ENCODE assay signal across 7 cellular contexts in the genomic region with DNA sequence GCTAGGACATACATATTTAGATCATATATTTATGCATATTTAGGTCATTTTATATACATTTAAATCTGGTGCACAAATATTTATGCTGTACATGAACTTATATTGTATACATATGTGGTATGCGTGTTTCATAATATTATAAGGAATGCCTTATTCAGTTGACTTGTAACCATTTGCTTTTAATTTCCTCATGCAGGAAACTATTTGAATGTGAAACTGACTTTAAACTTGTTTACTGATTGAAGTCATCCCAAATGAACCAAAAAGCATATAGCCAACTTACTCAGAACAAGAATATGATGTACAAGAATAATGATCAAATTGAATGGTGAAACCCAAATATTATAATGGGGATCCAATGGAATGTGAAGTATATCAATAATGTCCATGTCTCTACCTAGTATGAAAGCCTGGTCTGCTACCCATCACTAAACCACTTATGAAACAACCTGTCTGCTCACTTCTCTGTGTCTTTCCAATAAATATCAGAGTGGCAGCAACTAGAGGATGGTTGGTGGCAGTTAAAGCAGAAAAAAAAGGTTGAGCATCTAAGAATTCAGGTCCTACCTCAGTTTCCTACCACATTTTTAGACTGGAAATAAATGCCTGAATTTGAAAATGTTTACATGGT. TPM values are rescaled to one million over a fixed set of nuclear protein-coding genes. Genes with fewer than 3 reads are reported as not detected.
DNase-seq lines count a peak whose midpoint lies in the region; ATAC-seq lines count a peak whose summit lies in the region.

No MANE protein-coding gene starts in this region.

- ATAC-seq in GM19351 (IDR thresholded peaks at IDR 0.05; ENCODE audit: unreplicated experiment) = peak; percentile 43
- ATAC-seq in HG02973 (IDR thresholded peaks at IDR 0.05; ENCODE audit: unreplicated experiment) = peak; percentile 42
- no peak for ATAC-seq in activated naive CD8-positive, alpha-beta T cell treated with anti-CD3 and anti-CD28 coated beads, Interleukin-2, amount 50 U/mL, for 24 hours
- ATAC-seq in stimulated activated memory B cell treated with anti-CD40 and anti-IgM and Interleukin-4, amounts not matched to agents 10 μg/mL and 1 μg/mL and 100 μg/mL, for 72 hours = peak; percentile 61

- peak overlapping the region; percentile 80 for H3K27ac Mint-ChIP-seq in activated naive CD8-positive, alpha-beta T cell treated with anti-CD3 and anti-CD28 coated beads, Interleukin-2, amount 50 U/mL, for 24 hours
- peak overlapping the region; percentile 84 for H3K27ac Mint-ChIP-seq in stimulated activated memory B cell treated with anti-CD40 and anti-IgM and Interleukin-4, amounts not matched to agents 10 μg/mL and 1 μg/mL and 100 μg/mL, for 72 hours

- no peaks in the 10 kb centered on the region for H3K9me3 Mint-ChIP-seq in activated naive CD8-positive, alpha-beta T cell treated with anti-CD3 and anti-CD28 coated beads, Interleukin-2, amount 50 U/mL, for 24 hours
- no peaks in the 10 kb centered on the region for H3K9me3 Mint-ChIP-seq in stimulated activated memory B cell treated with anti-CD40 and anti-IgM and Interleukin-4, amounts not matched to agents 10 μg/mL and 1 μg/mL and 100 μg/mL, for 72 hours

- no peaks in the 10 kb centered on the region for H3K27me3 Mint-ChIP-seq in activated naive CD8-positive, alpha-beta T cell treated with anti-CD3 and anti-CD28 coated beads, Interleukin-2, amount 50 U/mL, for 24 hours
- H3K27me3 Mint-ChIP-seq in stimulated activated memory B cell treated with anti-CD40 and anti-IgM and Interleukin-4, amounts not matched to agents 10 μg/mL and 1 μg/mL and 100 μg/mL, for 72 hours = no peaks in the 10 kb centered on the region

- H3K4me3 Mint-ChIP-seq in activated naive CD8-positive, alpha-beta T cell treated with anti-CD3 and anti-CD28 coated beads, Interleukin-2, amount 50 U/mL, for 24 hours = peak overlapping the region; percentile 69
- peak overlapping the region; percentile 75 for H3K4me3 Mint-ChIP-seq in stimulated activated memory B cell treated with anti-CD40 and anti-IgM and Interleukin-4, amounts not matched to agents 10 μg/mL and 1 μg/mL and 100 μg/mL, for 72 hours

- peaks cover 39% of the 10 kb centered on the region for H3K4me1 Mint-ChIP-seq in activated naive CD8-positive, alpha-beta T cell treated with anti-CD3 and anti-CD28 coated beads, Interleukin-2, amount 50 U/mL, for 24 hours
- H3K4me1 Mint-ChIP-seq in stimulated activated memory B cell treated with anti-CD40 and anti-IgM and Interleukin-4, amounts not matched to agents 10 μg/mL and 1 μg/mL and 100 μg/mL, for 72 hours = peaks cover 48% of the 10 kb centered on the region

- DNase-seq in activated naive CD8-positive, alpha-beta T cell treated with anti-CD3 and anti-CD28 coated beads, Interleukin-2, amount 50 U/mL, for 24 hours = no peak
- DNase-seq in NOMO-1 (lab: John Stamatoyannopoulos, UW; ENCODE audit: unreplicated experiment in 2 of 2) (no peak), amygdala (lab: John Stamatoyannopoulos, UW) (no peak), ureter (ENCODE audit: low spot score) (no peak)

- peaks cover 1% of the 10 kb centered on the region for H3K36me3 Mint-ChIP-seq in activated naive CD8-positive, alpha-beta T cell treated with anti-CD3 and anti-CD28 coated beads, Interleukin-2, amount 50 U/mL, for 24 hours (ENCODE audit: low read depth)
- H3K36me3 Mint-ChIP-seq in stimulated activated memory B cell treated with anti-CD40 and anti-IgM and Interleukin-4, amounts not matched to agents 10 μg/mL and 1 μg/mL and 100 μg/mL, for 72 hours = peaks cover 8% of the 10 kb centered on the region

RNA-seq across cellular contexts. Expression of a gene that starts 38.3 kb away (rescaled TPM):
- total RNA-seq in ureter = 19.7 TPM
